Comparison of ENCODE assay signal across 13 cellular contexts in genomic region chr17:73288534-73289302, GRCh38. TPM values are rescaled to one million over a fixed set of nuclear protein-coding genes. Genes with fewer than 3 reads are reported as not detected.
DNase-seq lines count a peak whose midpoint lies in the region; ATAC-seq and TF ChIP-seq lines count a peak whose summit lies in the region.
"Had no signal": no experiment of that assay in that cellular context is flagged by ENCODE, and none has a peak within 500 bp of the region (broad histone marks: within the 10 kb centered on the region; RNA-seq: fewer than 3 reads in every experiment).

No MANE protein-coding gene starts in this region.

- WGBS in esophagus, 2 donors: 40 to 59% methylated on average over 19 of the region's 19 CpGs

- intact Hi-C loops in mucosa of descending colon (cut with DNase I, micrococcal nuclease): no loop called here
- intact Hi-C loops in tibial artery (cut with DNase I; ENCODE audit: low total_unique reads): no loop called here

- peak overlapping the region in 1 of 4 donors; percentile 20 for H3K4me3 ChIP-seq in Peyer's patch
- no peak overlapping the region for H3K4me3 ChIP-seq in esophagus (ENCODE audit: low read depth in 1 of 2, low read length in 2 of 2)
- H3K4me3 ChIP-seq in mucosa of descending colon: no peak overlapping the region
- H3K4me3 ChIP-seq in tibial artery: no peak overlapping the region

- H3K4me1 ChIP-seq in Peyer's patch (peaks cover 0 to 78% (median 30%) of the 10 kb centered on the region in 4 donors), esophagus (ENCODE audit: control insufficient read depth in 2 of 2, insufficient read depth in 2 of 2, low read length in 1 of 2) (peaks cover 14 to 63% of the 10 kb centered on the region in 2 donors), mucosa of descending colon (ENCODE audit: low read depth) (peaks cover 57% of the 10 kb centered on the region), tibial artery (peaks cover 3 to 100% (median 89%) of the 10 kb centered on the region in 4 donors)

- H3K27ac ChIP-seq in Peyer's patch (peak overlapping the region in 3 of 4 donors; percentile 71 to 92 (median 83)), esophagus (ENCODE audit: low read depth in 2 of 2, low read length in 1 of 2) (peak overlapping the region; percentile 52 to 54), tibial artery (peak overlapping the region; percentile 87 to 94)
- H3K27ac ChIP-seq: neutrophil had no signal

- ATAC-seq in mucosa of descending colon: peak; percentile 82

- peak in 1 of 2 donors; percentile 7 for TF ChIP-seq POLR2A in Peyer's patch (IDR thresholded peaks at IDR 0.05)

- H3K36me3 ChIP-seq in Peyer's patch (peaks cover 0 to 25% (median 0%) of the 10 kb centered on the region in 3 donors), esophagus (ENCODE audit: control insufficient read depth in 2 of 2, insufficient read depth in 2 of 2, low read length in 1 of 2) (peaks cover 0 to 23% of the 10 kb centered on the region in 2 donors), mucosa of descending colon (ENCODE audit: low read depth) (no peaks in the 10 kb centered on the region), tibial artery (peaks cover 12 to 27% (median 16%) of the 10 kb centered on the region in 3 donors)

- H3K27me3 ChIP-seq in Peyer's patch (no peaks in the 10 kb centered on the region), esophagus (ENCODE audit: control insufficient read depth in 1 of 2, insufficient read depth in 2 of 2, low read length in 2 of 2) (no peaks in the 10 kb centered on the region), tibial artery (no peaks in the 10 kb centered on the region)
- H3K27me3 ChIP-seq: neutrophil had no signal

- TF ChIP-seq CTCF in Peyer's patch (IDR thresholded peaks at IDR 0.05): peak in 1 of 6 experiments; percentile 32
- TF ChIP-seq CTCF in mucosa of descending colon (IDR thresholded peaks at IDR 0.05): no peak
- TF ChIP-seq CTCF in tibial artery (IDR thresholded peaks at IDR 0.05): no peak

- H3K9me3 ChIP-seq in Peyer's patch (no peaks in the 10 kb centered on the region), esophagus (ENCODE audit: control insufficient read depth in 2 of 2, insufficient read depth in 1 of 2, low read depth in 1 of 2, low read length in 1 of 2) (no peaks in the 10 kb centered on the region), mucosa of descending colon (no peaks in the 10 kb centered on the region), tibial artery (no peaks in the 10 kb centered on the region)
- H3K9me3 ChIP-seq: neutrophil had no signal

- DNase-seq in Peyer's patch (peak in 2 of 3 donors; percentile 87 to 88), mucosa of descending colon (peak; percentile 76 to 80 (median 77)), tibial artery (peak; percentile 44 to 75), germinal center (ENCODE audit: low spot score) (no peak), medulla oblongata (ENCODE audit: extremely low spot score) (no peak), globus pallidus (ENCODE audit: low spot score) (no peak), SKM-1 (lab: John Stamatoyannopoulos, UW; ENCODE audit: unreplicated experiment) (no peak)
- DNase-seq: activated T-cell treated with anti-CD3 and anti-CD28 coated beads for 4 hours, NCI-H524 treated with DMSO at 0.1 percent for 48 hours, T-helper 1 cell had no signal

RNA-seq across cellular contexts. Expression of gene CDC42EP4, which starts 23.1 kb away (rescaled TPM):
- total RNA-seq in Peyer's patch (100 to 1,000 TPM in 2 of 4 donors, 10 to 100 TPM in 2; 33.8 to 127 (median 97.8) TPM), mucosa of descending colon (10 to 100 TPM; 54.6 to 95.2 (median 75.9) TPM)
- 10 to 100 TPM; 15.7 to 20.0 TPM for polyA plus RNA-seq in esophagus

RNA-seq across cellular contexts. Expression of gene CPSF4L, which starts 27.0 kb away (rescaled TPM):
- not detected for total RNA-seq in Peyer's patch
- not detected for polyA plus RNA-seq in esophagus
- not detected for total RNA-seq in mucosa of descending colon
- total RNA-seq: MCF 10A had no signal

Comparison
In these comparisons a context has a peak if more than half of its experiments do, and no peak if none do; other contexts are left out.
1. DNase-seq: peak in Peyer's patch (2 of 3), mucosa of descending colon (3 of 3) and tibial artery (2 of 2); none in germinal center (single experiment), medulla oblongata (single experiment), globus pallidus (single experiment) and SKM-1 (single experiment).
2. Peak in every context shown above with its lines, with median percentiles within 50 percentile points of each other: H3K27ac ChIP-seq.